In the genomic region with DNA sequence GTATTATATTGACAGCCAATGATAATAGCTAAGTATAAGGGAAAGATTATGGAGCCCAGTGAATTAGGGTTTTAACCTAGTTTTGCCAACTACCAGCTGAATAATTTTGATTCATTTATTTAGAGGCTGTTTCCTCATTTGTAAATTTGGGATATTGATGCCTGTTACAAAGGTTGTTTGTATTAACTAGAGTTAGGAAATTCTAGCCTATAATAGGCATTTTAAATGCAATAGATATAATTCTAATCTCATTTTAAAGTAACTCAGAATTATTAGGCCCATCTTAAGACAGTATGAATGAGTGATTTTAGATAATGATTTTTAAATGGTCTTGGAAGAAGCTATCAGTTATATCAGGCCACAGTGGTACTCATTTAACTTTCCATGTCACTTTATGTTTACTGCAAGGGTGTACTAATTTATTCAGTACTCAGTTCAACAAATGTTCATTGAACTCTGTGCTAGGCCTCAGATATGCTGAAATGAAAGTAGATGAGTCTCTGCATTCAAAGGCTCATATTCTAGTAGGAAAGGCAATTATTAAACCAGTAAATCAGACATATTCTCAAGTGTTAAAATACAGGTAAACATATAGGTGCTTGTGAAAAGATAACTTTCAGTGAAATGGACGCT, we compare ENCODE assay signal across 22 cellular contexts.
A peak's percentile ranks its signal among the peaks of the same experiment; 100 is the strongest.
DNase-seq lines count a peak whose midpoint lies in the region; ATAC-seq lines count a peak whose summit lies in the region.
"Had no signal": no experiment of that assay in that cellular context is flagged by ENCODE, and none has a peak within 500 bp of the region (broad histone marks: within the 10 kb centered on the region; RNA-seq: fewer than 3 reads in every experiment).

No MANE protein-coding gene starts in this region.

- peaks cover 78% of the 10 kb centered on the region for H3K4me1 Mint-ChIP-seq in activated T-cell treated with anti-CD3 and anti-CD28 coated beads, Interleukin-2, amount 50 U/mL, for 72 hours (ENCODE audit: low read depth)
- H3K4me1 Mint-ChIP-seq in activated T-cell treated with anti-CD3 and anti-CD28 coated beads, Interleukin-2, amount 50 U/mL, for 4 hours (ENCODE audit: low read depth) = peaks cover 40% of the 10 kb centered on the region
- peaks cover 66% of the 10 kb centered on the region for H3K4me1 Mint-ChIP-seq in stimulated activated naive CD8-positive, alpha-beta T cell treated with anti-CD3 and anti-CD28 coated beads, Interleukin-15, Interleukin-2, amounts not matched to agents 100 ng/mL and 50 ng/mL, for 24 hours (ENCODE audit: low read depth)
- peaks cover 53% of the 10 kb centered on the region for H3K4me1 Mint-ChIP-seq in activated naive CD8-positive, alpha-beta T cell treated with anti-CD3 and anti-CD28 coated beads for 36 hours

- no peak overlapping the region for H3K4me3 Mint-ChIP-seq in activated T-cell treated with anti-CD3 and anti-CD28 coated beads, Interleukin-2, amount 50 U/mL, for 72 hours
- H3K4me3 Mint-ChIP-seq in activated T-cell treated with anti-CD3 and anti-CD28 coated beads, Interleukin-2, amount 50 U/mL, for 4 hours = no peak overlapping the region
- no peak overlapping the region for H3K4me3 Mint-ChIP-seq in stimulated activated naive CD8-positive, alpha-beta T cell treated with anti-CD3 and anti-CD28 coated beads, Interleukin-15, Interleukin-2, amounts not matched to agents 100 ng/mL and 50 ng/mL, for 24 hours
- H3K4me3 Mint-ChIP-seq in activated naive CD8-positive, alpha-beta T cell treated with anti-CD3 and anti-CD28 coated beads for 36 hours = no peak overlapping the region
- H3K4me3 Mint-ChIP-seq: CD4-positive, alpha-beta T cell had no signal

- peak overlapping the region; percentile 19 for H3K27ac Mint-ChIP-seq in activated T-cell treated with anti-CD3 and anti-CD28 coated beads, Interleukin-2, amount 50 U/mL, for 72 hours
- peak overlapping the region; percentile 34 for H3K27ac Mint-ChIP-seq in stimulated activated naive CD8-positive, alpha-beta T cell treated with anti-CD3 and anti-CD28 coated beads, Interleukin-15, Interleukin-2, amounts not matched to agents 100 ng/mL and 50 ng/mL, for 24 hours
- peak overlapping the region; percentile 20 for H3K27ac Mint-ChIP-seq in activated naive CD8-positive, alpha-beta T cell treated with anti-CD3 and anti-CD28 coated beads for 36 hours
- H3K27ac Mint-ChIP-seq: CD4-positive, alpha-beta T cell had no signal

- no peaks in the 10 kb centered on the region for H3K9me3 Mint-ChIP-seq in activated T-cell treated with anti-CD3 and anti-CD28 coated beads, Interleukin-2, amount 50 U/mL, for 72 hours
- H3K9me3 Mint-ChIP-seq in activated T-cell treated with anti-CD3 and anti-CD28 coated beads, Interleukin-2, amount 50 U/mL, for 4 hours = no peaks in the 10 kb centered on the region
- no peaks in the 10 kb centered on the region for H3K9me3 Mint-ChIP-seq in stimulated activated naive CD8-positive, alpha-beta T cell treated with anti-CD3 and anti-CD28 coated beads, Interleukin-15, Interleukin-2, amounts not matched to agents 100 ng/mL and 50 ng/mL, for 24 hours
- H3K9me3 Mint-ChIP-seq in activated naive CD8-positive, alpha-beta T cell treated with anti-CD3 and anti-CD28 coated beads for 36 hours = no peaks in the 10 kb centered on the region
- H3K9me3 Mint-ChIP-seq: CD4-positive, alpha-beta T cell had no signal

- no peaks in the 10 kb centered on the region for H3K27me3 Mint-ChIP-seq in activated T-cell treated with anti-CD3 and anti-CD28 coated beads, Interleukin-2, amount 50 U/mL, for 72 hours (ENCODE audit: low read depth)
- H3K27me3 Mint-ChIP-seq in activated T-cell treated with anti-CD3 and anti-CD28 coated beads, Interleukin-2, amount 50 U/mL, for 4 hours (ENCODE audit: low read depth) = no peaks in the 10 kb centered on the region
- H3K27me3 Mint-ChIP-seq in stimulated activated naive CD8-positive, alpha-beta T cell treated with anti-CD3 and anti-CD28 coated beads, Interleukin-15, Interleukin-2, amounts not matched to agents 100 ng/mL and 50 ng/mL, for 24 hours = no peaks in the 10 kb centered on the region
- no peaks in the 10 kb centered on the region for H3K27me3 Mint-ChIP-seq in activated naive CD8-positive, alpha-beta T cell treated with anti-CD3 and anti-CD28 coated beads for 36 hours
- H3K27me3 Mint-ChIP-seq: CD4-positive, alpha-beta T cell had no signal

- DNase-seq in activated T-cell treated with anti-CD3 and anti-CD28 coated beads, Interleukin-2, amount 50 U/mL, for 72 hours = no peak
- no peak for DNase-seq in activated T-cell treated with anti-CD3 and anti-CD28 coated beads, Interleukin-2, amount 50 U/mL, for 4 hours
- DNase-seq in stimulated activated naive CD8-positive, alpha-beta T cell treated with anti-CD3 and anti-CD28 coated beads, Interleukin-15, Interleukin-2, amounts not matched to agents 100 U/mL and 50 U/mL, for 24 hours = no peak
- no peak for DNase-seq in activated naive CD8-positive, alpha-beta T cell treated with anti-CD3 and anti-CD28 coated beads for 36 hours
- no peak for DNase-seq in activated gamma-delta T cell treated with Interleukin-2 at 50 U/mL for 16 hours
- DNase-seq: Caco-2; CD4-positive, alpha-beta T cell; MV-4-11; NCI-H1105; NCI-H1436 treated with DMSO at 0.1 percent for 48 hours; NCI-H187 treated with DMSO at 0.1 percent for 48 hours; NCI-H2171 treated with DMSO at 0.1 percent for 48 hours; NCI-H345; NCI-H510A treated with DMSO at 0.1 percent for 48 hours; NK-92 treated with Interleukin-12 subunit alpha and Interleukin-12 subunit beta, amount 100 ng/mL, for 24 hours; PC-3; SJCRH30 had no signal

- ATAC-seq in activated T-cell treated with anti-CD3 and anti-CD28 coated beads, Interleukin-2, amount 50 U/mL, for 72 hours (replicated peaks in 1 of 2) = no peak
- no peak for ATAC-seq in activated T-cell treated with anti-CD3 and anti-CD28 coated beads, Interleukin-2, amount 50 U/mL, for 4 hours
- no peak for ATAC-seq in stimulated activated naive CD8-positive, alpha-beta T cell treated with anti-CD3 and anti-CD28 coated beads, Interleukin-15, Interleukin-2, amounts not matched to agents 100 U/mL and 50 U/mL, for 24 hours
- ATAC-seq in HG02981 (IDR thresholded peaks at IDR 0.05; ENCODE audit: unreplicated experiment) = no peak
- no peak for ATAC-seq in HG03175 (IDR thresholded peaks at IDR 0.05; ENCODE audit: unreplicated experiment)
- ATAC-seq: K562, PC-3, Right ventricle myocardium inferior had no signal

- H3K36me3 Mint-ChIP-seq in activated T-cell treated with anti-CD3 and anti-CD28 coated beads, Interleukin-2, amount 50 U/mL, for 72 hours (ENCODE audit: insufficient read depth in 2 of 2) = peaks cover 6 to 26% of the 10 kb centered on the region in 2 donors
- peaks cover 24% of the 10 kb centered on the region for H3K36me3 Mint-ChIP-seq in activated T-cell treated with anti-CD3 and anti-CD28 coated beads, Interleukin-2, amount 50 U/mL, for 4 hours (ENCODE audit: insufficient read depth)
- peaks cover 51% of the 10 kb centered on the region for H3K36me3 Mint-ChIP-seq in stimulated activated naive CD8-positive, alpha-beta T cell treated with anti-CD3 and anti-CD28 coated beads, Interleukin-15, Interleukin-2, amounts not matched to agents 100 ng/mL and 50 ng/mL, for 24 hours (ENCODE audit: low read depth)
- H3K36me3 Mint-ChIP-seq in activated naive CD8-positive, alpha-beta T cell treated with anti-CD3 and anti-CD28 coated beads for 36 hours = peaks cover 28% of the 10 kb centered on the region
